In genomic region chr2:27184115-27184514, GRCh38 we compare ENCODE assay signal across 1 cellular context.
A peak's percentile ranks its signal among the peaks of the same experiment; 100 is the strongest.
TF ChIP-seq lines count a peak whose summit lies in the region.

No MANE protein-coding gene starts in this region.

TF ChIP-seq in HepG2, 621 proteins besides CTCF, POLR2A, EP300 and RAD21:
- TF ChIP-seq ZNF644 (CRISPR knock-in tag; IDR thresholded peaks at IDR 0.05; ENCODE audit: low read depth) (0 out of 2 replicates have a peak, but pooled peaks have one; percentile 14), POLR2AphosphoS5 (IDR thresholded peaks at IDR 0.05; ENCODE audit: low read depth, low read length) (no peak), GATAD2A (CRISPR knock-in tag; IDR thresholded peaks at IDR 0.05) (peak; percentile 47), SMYD3 (CRISPR knock-in tag; IDR thresholded peaks at IDR 0.05) (0 out of 2 replicates have a peak, but pooled peaks have one; percentile 52), CEBPG (CRISPR knock-in tag; IDR thresholded peaks at IDR 0.05) (0 out of 2 replicates have a peak, but pooled peaks have one; percentile 12), KDM5B (CRISPR knock-in tag; IDR thresholded peaks at IDR 0.05; ENCODE audit: borderline replicate concordance) (no peak), ZNF775 (CRISPR knock-in tag; IDR thresholded peaks at IDR 0.05; ENCODE audit: borderline replicate concordance) (no peak), CEBPB (IDR thresholded peaks at IDR 0.05; ENCODE audit: borderline replicate concordance, low read depth, low read length) (peak; percentile 55; the same call in 1 of the 2 replicates)
